In genomic region chr7:45670717-45671116, GRCh38 we compare ENCODE assay signal across 25 cellular contexts.
"Had no signal": no experiment of that assay in that cellular context is flagged by ENCODE, and none has a peak within 500 bp of the region (broad histone marks: within the 10 kb centered on the region; RNA-seq: fewer than 3 reads in every experiment).

No MANE protein-coding gene starts in this region.

- ATAC-seq: activated CD4-positive, CD25-positive, alpha-beta regulatory T cell treated with anti-CD3 and anti-CD28 coated beads, Interleukin-2, amount 50 U/mL, for 24 hours; activated T-cell treated with anti-CD3 and anti-CD28 coated beads, Interleukin-2, amount 50 U/mL, for 4 hours; effector memory CD8-positive, alpha-beta T cell; gastrocnemius medialis; lower lobe of right lung; naive thymus-derived CD4-positive, alpha-beta T cell; stimulated activated effector memory CD8-positive, alpha-beta T cell treated with anti-CD3 and anti-CD28 coated beads, Interleukin-12 subunit alpha, Interleukin-12 subunit beta, amount 100 ng/mL, for 72 hours; stimulated activated naive CD8-positive, alpha-beta T cell treated with anti-CD3 and anti-CD28 coated beads, Interleukin-15, amount 100 ng/mL, for 72 hours; T-cell had no signal

- H3K27me3 ChIP-seq: adrenal gland, ascending aorta, brain microvascular endothelial cell, esophagus squamous epithelium, gastrocnemius medialis, suprapubic skin, transverse colon, uterus had no signal

- H3K4me1 ChIP-seq: adrenal gland, ascending aorta, esophagus squamous epithelium, gastrocnemius medialis, lower lobe of right lung, suprapubic skin, transverse colon, uterus had no signal

- H3K36me3 ChIP-seq: adrenal gland, ascending aorta, brain microvascular endothelial cell, esophagus squamous epithelium, gastrocnemius medialis, lower lobe of right lung, suprapubic skin, transverse colon, uterus had no signal

- DNase-seq: activated CD4-positive, alpha-beta T cell treated with anti-CD3 and anti-CD28 coated beads, Interleukin-2, amount 10 ng/mL, durations not matched to agents 7 days and 5 days; activated CD8-positive, alpha-beta memory T cell treated with anti-CD3 and anti-CD28 coated beads, Interleukin-2, amount 50 U/mL, for 4 hours; activated naive CD4-positive, alpha-beta T cell; activated T-cell treated with anti-CD3 and anti-CD28 coated beads, Interleukin-2, amount 50 U/mL, for 4 hours; brain microvascular endothelial cell; central memory CD4-positive, alpha-beta T cell; effector memory CD8-positive, alpha-beta T cell; esophagus squamous epithelium; gastrocnemius medialis; hippocampal formation; lower lobe of right lung; mesendoderm; stimulated activated naive CD8-positive, alpha-beta T cell treated with anti-CD3 and anti-CD28 coated beads, Interleukin-15, amount 100 ng/mL, for 72 hours; transverse colon; uterus had no signal

- H3K4me3 ChIP-seq: adrenal gland, ascending aorta, esophagus squamous epithelium, gastrocnemius medialis, lower lobe of right lung, skin epidermis, suprapubic skin, transverse colon, uterus had no signal

- H3K27ac ChIP-seq: adrenal gland, ascending aorta, brain microvascular endothelial cell, esophagus squamous epithelium, gastrocnemius medialis, lower lobe of right lung, skin epidermis, suprapubic skin, transverse colon, uterus, VCaP had no signal

- FAIRE-seq: endothelial cell of umbilical vein had no signal

- H3K9me3 ChIP-seq: adrenal gland, ascending aorta, esophagus squamous epithelium, gastrocnemius medialis, lower lobe of right lung, suprapubic skin, transverse colon, uterus had no signal
